ENCODE assay signal across 3 cellular contexts in genomic region chr2:220882507-220882906, GRCh38.
"Had no signal": no experiment of that assay in that cellular context is flagged by ENCODE, and none has a peak within 500 bp of the region (broad histone marks: within the 10 kb centered on the region; RNA-seq: fewer than 3 reads in every experiment).

No MANE protein-coding gene starts in this region.

- H3K4me3 ChIP-seq: GM12878 had no signal

- DNase-seq: GDM1, GF-D8 had no signal
